In the genomic region with DNA sequence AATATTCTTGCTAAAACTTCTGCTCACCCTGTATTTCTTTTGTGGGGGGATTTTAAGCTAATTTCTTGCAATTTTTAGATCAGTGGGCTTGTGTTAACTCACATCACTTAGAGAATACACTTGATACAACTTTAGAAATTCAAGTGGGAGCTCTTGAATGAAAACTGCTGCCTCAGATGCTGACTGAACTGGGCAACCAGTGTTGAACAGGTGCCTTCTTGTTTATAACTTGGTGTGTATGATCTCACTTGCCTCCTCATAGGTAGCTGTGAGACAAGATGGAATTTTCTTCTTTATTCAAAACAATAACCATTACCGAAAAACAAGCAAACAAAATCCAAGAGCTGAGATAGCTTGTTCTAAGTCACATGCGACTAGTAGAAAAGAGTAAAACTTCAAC, we compare ENCODE assay signal across 16 cellular contexts.
"Had no signal": no experiment of that assay in that cellular context is flagged by ENCODE, and none has a peak within 500 bp of the region (broad histone marks: within the 10 kb centered on the region; RNA-seq: fewer than 3 reads in every experiment).

No MANE protein-coding gene starts in this region.

- H3K36me3 ChIP-seq: adrenal gland had no signal

- H2AFZ ChIP-seq: hepatocyte had no signal

- H3K27me3 ChIP-seq: adrenal gland, hepatocyte had no signal

- H3K4me2 ChIP-seq: hepatocyte had no signal

- H3K9me3 ChIP-seq: adrenal gland had no signal

- H3K27ac ChIP-seq: adrenal gland, hepatocyte had no signal

- ATAC-seq: activated CD4-positive, CD25-positive, alpha-beta regulatory T cell treated with anti-CD3 and anti-CD28 coated beads, Interleukin-2, amount 50 U/mL, for 24 hours; activated T-cell treated with anti-CD3 and anti-CD28 coated beads, Interleukin-2, amount 50 U/mL, for 72 hours; esophagus mucosa had no signal

- H3K4me3 ChIP-seq: adrenal gland, hepatocyte had no signal

- DNase-seq: activated CD4-positive, alpha-beta memory T cell treated with anti-CD3 and anti-CD28 coated beads, Interleukin-2, amount 10 ng/mL, durations not matched to agents 7 days and 5 days; activated CD4-positive, alpha-beta T cell treated with anti-CD3 and anti-CD28 coated beads, Interleukin-2, amount 10 ng/mL, durations not matched to agents 24 days and 14 days; activated effector memory CD4-positive, alpha-beta T cell treated with anti-CD3 and anti-CD28 coated beads, Interleukin-2, amount 50 U/mL, for 16 hours; activated T-cell treated with anti-CD3 and anti-CD28 coated beads, Interleukin-2, amount 50 U/mL, for 72 hours; adrenal gland; central memory CD4-positive, alpha-beta T cell; dermis blood vessel endothelial cell; effector memory CD4-positive, alpha-beta T cell; foreskin melanocyte; glutamatergic neuron; natural killer cell; stimulated activated CD4-positive, alpha-beta T cell treated with anti-CD3 and anti-CD28 coated beads, Interleukin-4, amount 100 ng/mL, for 24 hours; stimulated activated naive CD4-positive, alpha-beta T cell treated with Interleukin-2 at 50 U/mL for 16 hours had no signal
